Comparison of ENCODE assay signal across 8 cellular contexts in genomic region chr1:151482017-151482416, GRCh38.
"Had no signal": no experiment of that assay in that cellular context is flagged by ENCODE, and none has a peak within 500 bp of the region (broad histone marks: within the 10 kb centered on the region; RNA-seq: fewer than 3 reads in every experiment).

No MANE protein-coding gene starts in this region.

- FAIRE-seq: G401.6, GM12878, GM12891, GM12892, GM18507, GM19239 had no signal

- DNase-seq: GDM1, GF-D8 had no signal

- H3K4me3 ChIP-seq: GM12878 had no signal

- ATAC-seq: GM12878 had no signal
